ENCODE assay signal across 17 cellular contexts in genomic region chr12:52005218-52005902, GRCh38. TPM values are rescaled to one million over a fixed set of nuclear protein-coding genes. Genes with fewer than 3 reads are reported as not detected.
DNase-seq lines count a peak whose midpoint lies in the region; ATAC-seq and TF ChIP-seq lines count a peak whose summit lies in the region.
"Had no signal": no experiment of that assay in that cellular context is flagged by ENCODE, and none has a peak within 500 bp of the region (broad histone marks: within the 10 kb centered on the region; RNA-seq: fewer than 3 reads in every experiment).

No MANE protein-coding gene starts in this region.

- CTCF ChIA-PET in CD8-positive, alpha-beta memory T cell (lab: Charles Lee), result interaction anchor here (0.9 to 21.9 kb wide), 4 partner anchors 12 to 27 kb away, joined by 3 to 488 read pairs (median 15); no protein-coding TSS in a partner anchor
- CTCF ChIA-PET in OCI-LY7 (lab: Charles Lee; ENCODE audit: unreplicated experiment), result no interaction called here

- no peak overlapping the region for H3K4me3 ChIP-seq in CD8-positive, alpha-beta memory T cell (ENCODE audit: low read length)
- H3K4me3 ChIP-seq in OCI-LY7 (ENCODE audit: low read depth, low read length, poor library complexity, severe bottlenecking), result no peak overlapping the region
- H3K4me3 ChIP-seq in iPS-15b (ENCODE audit: low read depth, low read length), result peak overlapping the region; percentile 42
- no peak overlapping the region for H3K4me3 ChIP-seq in mesendoderm (ENCODE audit: low read length)
- H3K4me3 ChIP-seq: cardiac muscle cell, hepatocyte, MG63 had no signal

- no peaks in the 10 kb centered on the region for H3K27me3 ChIP-seq in CD8-positive, alpha-beta memory T cell (ENCODE audit: insufficient read depth, low read length, poor library complexity, severe bottlenecking)
- H3K27me3 ChIP-seq in iPS-15b (ENCODE audit: control insufficient read depth, insufficient read depth, low read length) (peaks cover 53% of the 10 kb centered on the region), mesendoderm (ENCODE audit: insufficient read depth, low read length, poor library complexity) (no peaks in the 10 kb centered on the region)
- H3K27me3 ChIP-seq: MG63 had no signal

- no peaks in the 10 kb centered on the region for H4K20me1 ChIP-seq in OCI-LY7 (ENCODE audit: insufficient read depth, low read length)

- H3K27me3 Mint-ChIP-seq in CD8-positive, alpha-beta memory T cell, result peaks cover 5 to 11% of the 10 kb centered on the region in 2 donors
- H3K27me3 Mint-ChIP-seq in progenitor cell of endocrine pancreas, result peaks cover 28% of the 10 kb centered on the region

- H3K79me2 ChIP-seq in OCI-LY7 (ENCODE audit: insufficient read depth, low read depth, low read length) (no peaks in the 10 kb centered on the region), mesendoderm (ENCODE audit: control insufficient read depth, insufficient read depth, low read length) (no peaks in the 10 kb centered on the region)
- H3K79me2 ChIP-seq: hepatocyte had no signal

- peak overlapping the region in 5 of 7 donors; percentile 12 to 91 (median 86) for H3K4me3 Mint-ChIP-seq in CD8-positive, alpha-beta memory T cell
- peak overlapping the region; percentile 4 for H3K4me3 Mint-ChIP-seq in progenitor cell of endocrine pancreas (ENCODE audit: low read depth)

- H3K23ac ChIP-seq in mesendoderm (ENCODE audit: low read length), result no peak overlapping the region

- no peaks in the 10 kb centered on the region for H3K36me3 ChIP-seq in CD8-positive, alpha-beta memory T cell (ENCODE audit: insufficient read depth, low read length)
- H3K36me3 ChIP-seq in OCI-LY7 (ENCODE audit: insufficient read depth, low read length) (no peaks in the 10 kb centered on the region), iPS-15b (ENCODE audit: control insufficient read depth, insufficient read depth, low read length) (peaks cover 4% of the 10 kb centered on the region), mesendoderm (ENCODE audit: control insufficient read depth, insufficient read depth, low read length) (no peaks in the 10 kb centered on the region)
- H3K36me3 ChIP-seq: cardiac muscle cell, MG63 had no signal

- H3K9ac ChIP-seq in iPS-15b (ENCODE audit: low read depth, low read length), result no peak overlapping the region
- H3K9ac ChIP-seq in mesendoderm (ENCODE audit: low read length), result no peak overlapping the region
- H3K9ac ChIP-seq: SK-N-SH had no signal

- H3K4me2 ChIP-seq in OCI-LY7 (ENCODE audit: low read length), result peak overlapping the region; percentile 6; the same call in 1 of the 2 replicates
- no peak overlapping the region for H3K4me2 ChIP-seq in mesendoderm (ENCODE audit: low read length)

- H3K4ac ChIP-seq in mesendoderm (ENCODE audit: low read depth, low read length), result no peak overlapping the region

- POLR2A ChIA-PET in CD8-positive, alpha-beta memory T cell (lab: Charles Lee), result interaction anchor here (1.2 kb wide), 1 partner anchor 65 kb away, joined by 4 read pairs; the partner anchor contains the start of gene ATG101
- POLR2A ChIA-PET in OCI-LY7 (lab: Charles Lee), result no interaction called here

- TF ChIP-seq CTCF in OCI-LY7 (conservative IDR thresholded peaks at IDR 0.05; ENCODE audit: low read length), result no peak
- TF ChIP-seq CTCF in progenitor cell of endocrine pancreas (IDR thresholded peaks at IDR 0.05; ENCODE audit: unreplicated experiment), result no peak

- no peak for DNase-seq in CD8-positive, alpha-beta memory T cell
- DNase-seq in OCI-LY7 (ENCODE audit: low spot score) (no peak), progenitor cell of endocrine pancreas (ENCODE audit: low spot score, unreplicated experiment) (no peak), mesendoderm (no peak)
- DNase-seq: activated naive CD4-positive, alpha-beta T cell treated with anti-CD3 and anti-CD28 coated beads, Interleukin-2, amount 50 U/mL, for 16 hours; DND-41; effector memory CD4-positive, alpha-beta T cell; MG63; NCI-H1930; SK-N-SH had no signal

- no peak overlapping the region for H3K56ac ChIP-seq in mesendoderm (ENCODE audit: low read length)

- peaks cover 13 to 24% (median 15%) of the 10 kb centered on the region in 3 donors for H3K4me1 Mint-ChIP-seq in CD8-positive, alpha-beta memory T cell
- H3K4me1 Mint-ChIP-seq in progenitor cell of endocrine pancreas (ENCODE audit: low read depth), result peaks cover 10% of the 10 kb centered on the region

- H4K8ac ChIP-seq in mesendoderm (ENCODE audit: low read depth, low read length), result no peak overlapping the region

- H2BK5ac ChIP-seq in mesendoderm (ENCODE audit: low read length), result no peak overlapping the region

- intact Hi-C loops in OCI-LY7 (cut with micrococcal nuclease; ENCODE audit: unreplicated experiment), result no loop called here

- no peak overlapping the region for H2AK5ac ChIP-seq in mesendoderm (ENCODE audit: low read length)

- H3K36me3 Mint-ChIP-seq in CD8-positive, alpha-beta memory T cell, result peaks cover 0 to 7% (median 0%) of the 10 kb centered on the region in 3 donors
- peaks cover 3% of the 10 kb centered on the region for H3K36me3 Mint-ChIP-seq in progenitor cell of endocrine pancreas (ENCODE audit: insufficient read depth)

- H2BK120ac ChIP-seq in mesendoderm (ENCODE audit: low read depth, low read length), result no peak overlapping the region

- no peaks in the 10 kb centered on the region for H3K9me2 ChIP-seq in OCI-LY7 (ENCODE audit: insufficient read depth, low read length)
- H3K9me2 ChIP-seq: SK-N-SH had no signal

- ATAC-seq in GM18907 (IDR thresholded peaks at IDR 0.05; ENCODE audit: unreplicated experiment), result no peak
- no peak for ATAC-seq in HG03565 (IDR thresholded peaks at IDR 0.05; ENCODE audit: unreplicated experiment)

- peaks cover 19% of the 10 kb centered on the region for H3K4me1 ChIP-seq in CD8-positive, alpha-beta memory T cell (ENCODE audit: insufficient read depth, low read length)
- H3K4me1 ChIP-seq in OCI-LY7 (ENCODE audit: insufficient read depth, low read length, poor library complexity, severe bottlenecking), result peaks cover 25% of the 10 kb centered on the region
- peaks cover 16% of the 10 kb centered on the region for H3K4me1 ChIP-seq in iPS-15b (ENCODE audit: control insufficient read depth, insufficient read depth, low read length)
- H3K4me1 ChIP-seq in mesendoderm (ENCODE audit: control insufficient read depth, low read depth, low read length), result peaks cover 2% of the 10 kb centered on the region

- H2BK15ac ChIP-seq in mesendoderm (replicated peaks; ENCODE audit: low read depth), result no peak overlapping the region

- peak overlapping the region in 4 of 8 donors; percentile 17 to 93 (median 92) for H3K27ac Mint-ChIP-seq in CD8-positive, alpha-beta memory T cell
- H3K27ac Mint-ChIP-seq in progenitor cell of endocrine pancreas, result no peak overlapping the region

- BruUV-seq in OCI-LY7 (replicated peaks; lab: Mats Ljungman, UMichigan), result no TSS peak

- no peak overlapping the region for H2AFZ ChIP-seq in OCI-LY7 (ENCODE audit: low read length)

- WGBS in mesendoderm (ENCODE audit: extremely low coverage, insufficient coverage, low lambda C conversion rate), result no CpG with 5 or more reads among the region's 10 CpGs

- no peaks in the 10 kb centered on the region for H3K79me1 ChIP-seq in mesendoderm (ENCODE audit: low read length)

- H3K18ac ChIP-seq in mesendoderm (ENCODE audit: low read length), result no peak overlapping the region

- no peak overlapping the region for H4K5ac ChIP-seq in mesendoderm (ENCODE audit: low read length)

- no peaks in the 10 kb centered on the region for H3K9me3 Mint-ChIP-seq in CD8-positive, alpha-beta memory T cell
- no peaks in the 10 kb centered on the region for H3K9me3 Mint-ChIP-seq in progenitor cell of endocrine pancreas (ENCODE audit: low read depth)

- no peak overlapping the region for H3K27ac ChIP-seq in CD8-positive, alpha-beta memory T cell (ENCODE audit: low read depth, low read length)
- H3K27ac ChIP-seq in OCI-LY7 (ENCODE audit: low read depth, low read length, poor library complexity, severe bottlenecking) (no peak overlapping the region), mesendoderm (ENCODE audit: low read depth, low read length) (no peak overlapping the region)
- H3K27ac ChIP-seq: C4-2B, cardiac muscle cell, hepatocyte, psoas muscle had no signal

- H3K9me3 ChIP-seq in CD8-positive, alpha-beta memory T cell (ENCODE audit: low read length), result no peaks in the 10 kb centered on the region
- no peaks in the 10 kb centered on the region for H3K9me3 ChIP-seq in OCI-LY7 (ENCODE audit: low read length)
- H3K9me3 ChIP-seq in iPS-15b (ENCODE audit: control insufficient read depth, insufficient read depth, low read length), result no peaks in the 10 kb centered on the region
- H3K9me3 ChIP-seq: MG63, psoas muscle, SK-N-SH had no signal

RNA-seq across cellular contexts. Expression of gene TAMALIN, which starts 1.4 kb away (rescaled TPM):
- 1 to 10 TPM; 7.3 to 8.4 TPM for total RNA-seq in CD8-positive, alpha-beta memory T cell
- polyA plus RNA-seq in CD8-positive, alpha-beta memory T cell, result 1.4 TPM
- total RNA-seq in OCI-LY7 (2014; rRNA removed; shearing (Covaris generic)), result 0.41 and 0.66 TPM in 2 replicates
- total RNA-seq in OCI-LY7 (2022) (0.89 and 1.3 TPM in 2 replicates), progenitor cell of endocrine pancreas (12.5 and 15.5 TPM in 2 replicates)
- polyA plus RNA-seq in mesendoderm (2013, experiment 1 of 2), result 0.95 TPM
- 0.91 TPM for polyA plus RNA-seq in mesendoderm (2013, experiment 2 of 2)

RNA-seq across cellular contexts. Expression of gene NR4A1, which starts 45.9 kb away (rescaled TPM):
- total RNA-seq in CD8-positive, alpha-beta memory T cell, result 10 to 100 TPM; 20.4 to 23.4 TPM
- 0.84 TPM for polyA plus RNA-seq in CD8-positive, alpha-beta memory T cell
- total RNA-seq in OCI-LY7 (2014; rRNA removed; shearing (Covaris generic)), result 25.3 and 29.3 TPM in 2 replicates
- total RNA-seq in OCI-LY7 (2022), result 28.1 and 29.0 TPM in 2 replicates
- 21.7 and 22.8 TPM in 2 replicates for total RNA-seq in progenitor cell of endocrine pancreas
- polyA plus RNA-seq in mesendoderm (2013, experiment 1 of 2), result 10.5 TPM
- polyA plus RNA-seq in mesendoderm (2013, experiment 2 of 2), result 10.7 TPM

RNA-seq across cellular contexts. Expression of gene ACVR1B, which starts 53.9 kb away (rescaled TPM):
- 1 to 10 TPM; 7.8 to 8.7 TPM for total RNA-seq in CD8-positive, alpha-beta memory T cell
- polyA plus RNA-seq in CD8-positive, alpha-beta memory T cell, result 1.3 TPM
- total RNA-seq in OCI-LY7 (2014; rRNA removed; shearing (Covaris generic)), result 3.0 and 4.1 TPM in 2 replicates
- total RNA-seq in OCI-LY7 (2022), result 6.1 and 6.8 TPM in 2 replicates
- total RNA-seq in progenitor cell of endocrine pancreas, result 65.1 and 65.7 TPM in 2 replicates
- polyA plus RNA-seq in mesendoderm (2013, experiment 1 of 2), result 9.9 TPM
- polyA plus RNA-seq in mesendoderm (2013, experiment 2 of 2), result 9.5 TPM
